In the genomic region with DNA sequence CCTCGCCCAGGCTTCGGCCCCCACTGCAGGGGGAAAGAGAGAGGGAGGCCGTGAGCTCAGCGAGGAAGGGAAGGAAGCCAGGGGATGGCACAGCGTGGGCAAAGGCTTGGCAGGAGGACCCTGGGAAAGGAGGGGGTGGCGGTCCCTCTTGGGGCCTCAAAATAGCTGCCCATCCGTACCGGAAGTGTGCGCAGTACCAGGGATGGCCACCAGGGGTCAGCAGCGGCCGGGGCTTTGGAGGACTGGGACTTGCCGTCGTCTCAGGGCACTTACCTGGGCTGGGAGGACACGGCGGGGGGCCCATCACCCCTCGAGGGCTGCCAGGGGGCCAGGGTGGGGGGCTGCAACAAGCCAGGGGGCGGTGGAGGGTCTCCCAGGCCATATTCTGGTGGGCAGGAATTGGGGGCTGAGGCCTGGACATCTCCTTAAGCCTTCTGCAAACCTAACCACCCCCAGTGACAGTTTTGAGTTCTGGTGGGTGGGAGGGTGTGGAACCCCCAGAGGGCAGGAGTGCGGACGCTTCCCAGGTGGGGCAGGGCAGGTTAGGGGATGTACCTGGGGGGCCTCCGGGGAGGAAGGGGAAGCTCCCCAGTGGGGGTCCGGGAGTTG, we compare ENCODE assay signal across 8 cellular contexts. TPM values are rescaled to one million over a fixed set of nuclear protein-coding genes. Genes with fewer than 3 reads are reported as not detected.
A peak's percentile ranks its signal among the peaks of the same experiment; 100 is the strongest.
DNase-seq lines count a peak whose midpoint lies in the region; ATAC-seq and TF ChIP-seq lines count a peak whose summit lies in the region.

No MANE protein-coding gene starts in this region.

- peak overlapping the region; percentile 93; the same call in 1 of the 2 replicates for H3K4ac ChIP-seq in IMR-90 (ENCODE audit: low read depth, low read length)
- no peak overlapping the region for H3K4ac ChIP-seq in trophoblast cell (ENCODE audit: low read depth, low read length)

- H3K4me1 ChIP-seq in IMR-90 (ENCODE audit: control insufficient read depth, insufficient read depth, low read length) (peaks cover 2% of the 10 kb centered on the region; the same call in 1 of the 2 replicates), RWPE2 (ENCODE audit: insufficient read depth, poor library complexity, severe bottlenecking) (no peaks in the 10 kb centered on the region), trophoblast cell (ENCODE audit: control insufficient read depth in 1 of 2, insufficient read depth in 2 of 2, low read length in 2 of 2) (no peaks in the 10 kb centered on the region)

- H2AFZ ChIP-seq in IMR-90 (replicated peaks; ENCODE audit: low read length, poor library complexity) (peak overlapping the region; percentile 98), trophoblast cell (ENCODE audit: insufficient read depth, low read length, poor library complexity) (no peak overlapping the region)

- dilution Hi-C loops in IMR-90 (cut with HindIII; ENCODE audit: low sequenced_read_pairs, unreplicated experiment) = no loop called here

- POLR2A ChIA-PET in IMR-90 (lab: Charles Lee; ENCODE audit: unreplicated experiment) = interaction anchor here (0.6 kb wide), 1 partner anchor 21 kb away, joined by 4 read pairs; no protein-coding TSS in a partner anchor

- no peaks in the 10 kb centered on the region for H3K9me1 ChIP-seq in IMR-90 (ENCODE audit: insufficient read depth, low read length)

- 72% methylated on average over 2 of the region's 21 CpGs; no CpG with 5 or more reads in 1 of the 2 experiments for WGBS in IMR-90 (ENCODE audit: extremely low coverage in 2 of 2, insufficient read length in 1 of 2), 2 experiments
- WGBS in trophoblast cell (ENCODE audit: extremely low coverage, insufficient coverage, insufficient read length) = no CpG with 5 or more reads among the region's 21 CpGs

- in situ Hi-C loops in IMR-90 (cut with MboI; ENCODE audit: low sequenced_read_pairs) = no loop called here

- H3K23ac ChIP-seq in IMR-90 (ENCODE audit: low read depth, low read length) (no peak overlapping the region), trophoblast cell (ENCODE audit: low read length) (no peak overlapping the region)

- peak overlapping the region; percentile 64; the same call in 1 of the 2 replicates for H2AK5ac ChIP-seq in IMR-90 (ENCODE audit: low read depth, low read length)
- no peak overlapping the region for H2AK5ac ChIP-seq in trophoblast cell (ENCODE audit: low read length)

- no peaks in the 10 kb centered on the region for H3K79me1 ChIP-seq in IMR-90 (ENCODE audit: low read depth in 1 of 2, low read length in 2 of 2)
- no peaks in the 10 kb centered on the region for H3K79me1 ChIP-seq in trophoblast cell (ENCODE audit: low read length)

- H3K14ac ChIP-seq in IMR-90 (replicated peaks; ENCODE audit: low read depth, low read length) = no peak overlapping the region
- no peak overlapping the region for H3K14ac ChIP-seq in trophoblast cell (ENCODE audit: low read length)

- H2BK120ac ChIP-seq in IMR-90 (ENCODE audit: low read depth, low read length) = peak overlapping the region; percentile 77
- no peak overlapping the region for H2BK120ac ChIP-seq in trophoblast cell (ENCODE audit: insufficient read depth, low read length, poor library complexity)

- CTCF ChIA-PET in IMR-90 (lab: Yijun Ruan, JAX) = interaction anchor here (0.6 to 1.5 kb wide), 4 partner anchors 9 to 132 kb away, joined by 3 to 12 read pairs (median 4); no protein-coding TSS in a partner anchor

- DNase-seq in DMS114 treated with DMSO at 0.1 percent for 48 hours (lab: John Stamatoyannopoulos, UW; ENCODE audit: unreplicated experiment) (peak; percentile 38), IMR-90 (peak; percentile 44), RWPE2 (ENCODE audit: low spot score) (no peak), globus pallidus (ENCODE audit: low spot score) (peak; percentile 11), trophoblast cell (peak; percentile 45 to 82), type B pancreatic cell (ENCODE audit: extremely low spot score, unreplicated experiment) (peak; percentile 89)
- DNase-seq in activated gamma-delta T cell treated with anti-CD3 and anti-CD28 coated beads, Interleukin-2, amount 50 U/mL, for 16 hours (ENCODE audit: low read depth) = peak; percentile 82

- no peaks in the 10 kb centered on the region for H3K9me3 Mint-ChIP-seq in type B pancreatic cell

- TF ChIP-seq RAD21 in IMR-90 (IDR thresholded peaks at IDR 0.05; ENCODE audit: low read length) = peak; percentile 87

- TF ChIP-seq POLR2A in IMR-90 (IDR thresholded peaks at IDR 0.05; ENCODE audit: low read depth, low read length) = no peak

- H2BK20ac ChIP-seq in IMR-90 (ENCODE audit: low read depth, low read length) = no peak overlapping the region

- H3K36me3 ChIP-seq in IMR-90 (ENCODE audit: control insufficient read depth, insufficient read depth, low read length) (peaks cover 12% of the 10 kb centered on the region), RWPE2 (ENCODE audit: low read depth) (no peaks in the 10 kb centered on the region), trophoblast cell (ENCODE audit: control insufficient read depth in 1 of 2, insufficient read depth in 2 of 2, low read length in 2 of 2) (peaks cover 2 to 4% of the 10 kb centered on the region in 2 experiments)

- H3K56ac ChIP-seq in IMR-90 (ENCODE audit: extremely low read depth, insufficient read depth, low read length) = no peak overlapping the region; the same call in 1 of the 2 replicates

- H2AK9ac ChIP-seq in IMR-90 (replicated peaks; ENCODE audit: low read depth, low read length, poor library complexity) = peak overlapping the region; percentile 87

- H3K4me2 ChIP-seq in IMR-90 (ENCODE audit: low read depth, low read length) (peak overlapping the region; percentile 64), trophoblast cell (ENCODE audit: low read length) (no peak overlapping the region)

- no peaks in the 10 kb centered on the region for H4K20me1 ChIP-seq in IMR-90 (ENCODE audit: insufficient read depth, low read length)

- H3K79me2 ChIP-seq in trophoblast cell (ENCODE audit: control insufficient read depth, insufficient read depth, low read length, poor library complexity) = no peaks in the 10 kb centered on the region

- no peak overlapping the region for H3K4me3 ChIP-seq in IMR-90 (ENCODE audit: insufficient read depth, low read depth, low read length)
- H3K4me3 ChIP-seq in RWPE2 (ENCODE audit: severe bottlenecking) = no peak overlapping the region
- H3K4me3 ChIP-seq in trophoblast cell (ENCODE audit: low read depth, low read length) = no peak overlapping the region

- peak overlapping the region; percentile 53; the same call in 1 of the 2 replicates for H3K9ac ChIP-seq in IMR-90 (ENCODE audit: low read depth, low read length)
- no peak overlapping the region for H3K9ac ChIP-seq in trophoblast cell (ENCODE audit: low read length)

- no TSS peak for BruUV-seq in IMR-90 (replicated peaks; lab: Mats Ljungman, UMichigan)

- H2BK12ac ChIP-seq in trophoblast cell (ENCODE audit: low read length) = peak overlapping the region; percentile 43

- H3K18ac ChIP-seq in IMR-90 (ENCODE audit: low read depth, low read length) (no peak overlapping the region; the same call in 1 of the 2 replicates), trophoblast cell (ENCODE audit: low read length) (no peak overlapping the region)

- H3K4me1 Mint-ChIP-seq in type B pancreatic cell (ENCODE audit: unreplicated experiment) = no peaks in the 10 kb centered on the region

- H3K27me3 ChIP-seq in IMR-90 (ENCODE audit: control insufficient read depth, insufficient read depth, low read length) (no peaks in the 10 kb centered on the region), RWPE2 (ENCODE audit: insufficient read depth, poor library complexity, severe bottlenecking) (no peaks in the 10 kb centered on the region), trophoblast cell (ENCODE audit: insufficient read depth, low read length) (no peaks in the 10 kb centered on the region)

- H2BK15ac ChIP-seq in IMR-90 (ENCODE audit: low read depth, low read length) = no peak overlapping the region

- H3K27me3 Mint-ChIP-seq in type B pancreatic cell = peaks cover 6% of the 10 kb centered on the region

- intact Hi-C loops in IMR-90 (cut with micrococcal nuclease) = loop anchor here (1.0 to 10.0 kb wide), 2 partner anchors 29 to 179 kb away; partner anchors contain the start of genes MAU2 and SUGP1

- H3K36me3 Mint-ChIP-seq in type B pancreatic cell = no peaks in the 10 kb centered on the region

- H2BK5ac ChIP-seq in IMR-90 (ENCODE audit: low read depth, low read length, poor library complexity, severe bottlenecking) (peak overlapping the region; percentile 37), trophoblast cell (ENCODE audit: low read depth, low read length, poor library complexity) (no peak overlapping the region)

- ATAC-seq in IMR-90 (ENCODE audit: low read depth) (peak; percentile 99), RWPE2 (ENCODE audit: low read depth) (peak; percentile 65), HG03045 (IDR thresholded peaks at IDR 0.05; ENCODE audit: unreplicated experiment) (no peak)

- H3K9me3 ChIP-seq in IMR-90 (ENCODE audit: control insufficient read depth, insufficient read depth, low read length) (no peaks in the 10 kb centered on the region), RWPE2 (ENCODE audit: severe bottlenecking) (no peaks in the 10 kb centered on the region), trophoblast cell (ENCODE audit: insufficient read depth, low read depth, low read length) (no peaks in the 10 kb centered on the region)

- H4K5ac ChIP-seq in IMR-90 (ENCODE audit: low read depth, low read length) = peak overlapping the region; percentile 96

- peak overlapping the region; percentile 96 to 99 for H4K8ac ChIP-seq in IMR-90 (ENCODE audit: low read depth in 2 of 2, low read length in 2 of 2)
- peak overlapping the region; percentile 87 for H4K8ac ChIP-seq in trophoblast cell (ENCODE audit: low read depth, low read length)

- no peak overlapping the region for H3K4me3 Mint-ChIP-seq in type B pancreatic cell

- peak overlapping the region; percentile 52 for H4K12ac ChIP-seq in trophoblast cell (ENCODE audit: low read depth, low read length)

- H3K27ac ChIP-seq in IMR-90 (ENCODE audit: insufficient read depth, low read length) = peak overlapping the region; percentile 54
- no peak overlapping the region for H3K27ac ChIP-seq in RWPE2 (ENCODE audit: poor library complexity, severe bottlenecking)
- no peak overlapping the region for H3K27ac ChIP-seq in trophoblast cell (ENCODE audit: low read depth, low read length)

- no peak overlapping the region for H3K27ac Mint-ChIP-seq in type B pancreatic cell

- H4K91ac ChIP-seq in IMR-90 (ENCODE audit: insufficient read depth, low read depth, low read length) (peak overlapping the region; percentile 91), trophoblast cell (ENCODE audit: low read depth, low read length) (no peak overlapping the region)

- TF ChIP-seq CTCF in IMR-90 (conservative IDR thresholded peaks at IDR 0.05; ENCODE audit: low read depth, low read length) (peak; percentile 94), RWPE2 (IDR thresholded peaks at IDR 0.05; ENCODE audit: poor library complexity, severe bottlenecking) (peak; percentile 88), type B pancreatic cell (conservative IDR thresholded peaks at IDR 0.05) (peak; percentile 93)

RNA-seq across cellular contexts. Expression of gene TMEM161A, which starts 7.8 kb away (rescaled TPM):
- 11.1 TPM in 2 replicates for total RNA-seq in IMR-90 (2012; rRNA removed)
- polyA plus RNA-seq in IMR-90 (2012; rRNA removed) = 34.8 and 45.9 TPM in 2 replicates
- 28.8 and 49.7 TPM in 2 replicates for polyA plus RNA-seq in IMR-90 (2012; cell fraction: cytosol; rRNA removed)
- polyA plus RNA-seq in IMR-90 (2012; cell fraction: nucleus; rRNA removed; ENCODE audit: low replicate concordance) = 80.2 and 243 TPM in 2 replicates
- 18.3 and 18.4 TPM in 2 replicates for polyA plus RNA-seq in trophoblast cell (2013)
- total RNA-seq in type B pancreatic cell (ENCODE audit: low replicate concordance) = 29.1 and 45.2 TPM in 2 replicates

RNA-seq across cellular contexts. Expression of gene MEF2B, which starts 24.0 kb away (rescaled TPM):
- total RNA-seq in IMR-90 (2012; rRNA removed) (under 0.01 and 0.18 TPM in 2 replicates), type B pancreatic cell (ENCODE audit: low replicate concordance) (1.5 and 1.6 TPM in 2 replicates)
- polyA plus RNA-seq in IMR-90 (2012; rRNA removed) = 0.80 and 0.94 TPM in 2 replicates
- polyA plus RNA-seq in IMR-90 (2012; cell fraction: cytosol; rRNA removed) = 0.35 and 0.53 TPM in 2 replicates
- 4.8 and 7.4 TPM in 2 replicates for polyA plus RNA-seq in IMR-90 (2012; cell fraction: nucleus; rRNA removed; ENCODE audit: low replicate concordance)
- 1.1 and 1.2 TPM in 2 replicates for polyA plus RNA-seq in trophoblast cell (2013)

RNA-seq across cellular contexts. Expression of gene BORCS8, which starts 45.8 kb away (rescaled TPM):
- total RNA-seq in IMR-90 (2012; rRNA removed) (14.7 and 16.7 TPM in 2 replicates), type B pancreatic cell (ENCODE audit: low replicate concordance) (28.8 and 29.1 TPM in 2 replicates)
- polyA plus RNA-seq in IMR-90 (2012; rRNA removed) = 33.9 and 40.3 TPM in 2 replicates
- 20.3 and 38.1 TPM in 2 replicates for polyA plus RNA-seq in IMR-90 (2012; cell fraction: cytosol; rRNA removed)
- 29.8 and 42.9 TPM in 2 replicates for polyA plus RNA-seq in IMR-90 (2012; cell fraction: nucleus; rRNA removed; ENCODE audit: low replicate concordance)
- 18.6 and 19.2 TPM in 2 replicates for polyA plus RNA-seq in trophoblast cell (2013)

RNA-seq across cellular contexts. Expression of gene RFXANK, which starts 46.0 kb away (rescaled TPM):
- total RNA-seq in IMR-90 (2012; rRNA removed) = 61.4 and 68.3 TPM in 2 replicates
- polyA plus RNA-seq in IMR-90 (2012; rRNA removed) = 97.8 and 109 TPM in 2 replicates
- polyA plus RNA-seq in IMR-90 (2012; cell fraction: cytosol; rRNA removed) = 97.2 and 177 TPM in 2 replicates
- polyA plus RNA-seq in IMR-90 (2012; cell fraction: nucleus; rRNA removed; ENCODE audit: low replicate concordance) = 235 and 419 TPM in 2 replicates
- 108 and 112 TPM in 2 replicates for polyA plus RNA-seq in trophoblast cell (2013)
- 79.7 and 103 TPM in 2 replicates for total RNA-seq in type B pancreatic cell (ENCODE audit: low replicate concordance)

RNA-seq across cellular contexts. Expression of gene NR2C2AP, which starts 57.1 kb away (rescaled TPM):
- total RNA-seq in IMR-90 (2012; rRNA removed) (5.4 and 6.9 TPM in 2 replicates), type B pancreatic cell (ENCODE audit: low replicate concordance) (15.2 and 22.9 TPM in 2 replicates)
- 9.0 and 9.6 TPM in 2 replicates for polyA plus RNA-seq in IMR-90 (2012; rRNA removed)
- polyA plus RNA-seq in IMR-90 (2012; cell fraction: cytosol; rRNA removed) = 7.5 and 7.9 TPM in 2 replicates
- polyA plus RNA-seq in IMR-90 (2012; cell fraction: nucleus; rRNA removed; ENCODE audit: low replicate concordance) = 8.5 and 9.0 TPM in 2 replicates
- polyA plus RNA-seq in trophoblast cell (2013) = 9.3 and 10.1 TPM in 2 replicates
